In the genomic region with DNA sequence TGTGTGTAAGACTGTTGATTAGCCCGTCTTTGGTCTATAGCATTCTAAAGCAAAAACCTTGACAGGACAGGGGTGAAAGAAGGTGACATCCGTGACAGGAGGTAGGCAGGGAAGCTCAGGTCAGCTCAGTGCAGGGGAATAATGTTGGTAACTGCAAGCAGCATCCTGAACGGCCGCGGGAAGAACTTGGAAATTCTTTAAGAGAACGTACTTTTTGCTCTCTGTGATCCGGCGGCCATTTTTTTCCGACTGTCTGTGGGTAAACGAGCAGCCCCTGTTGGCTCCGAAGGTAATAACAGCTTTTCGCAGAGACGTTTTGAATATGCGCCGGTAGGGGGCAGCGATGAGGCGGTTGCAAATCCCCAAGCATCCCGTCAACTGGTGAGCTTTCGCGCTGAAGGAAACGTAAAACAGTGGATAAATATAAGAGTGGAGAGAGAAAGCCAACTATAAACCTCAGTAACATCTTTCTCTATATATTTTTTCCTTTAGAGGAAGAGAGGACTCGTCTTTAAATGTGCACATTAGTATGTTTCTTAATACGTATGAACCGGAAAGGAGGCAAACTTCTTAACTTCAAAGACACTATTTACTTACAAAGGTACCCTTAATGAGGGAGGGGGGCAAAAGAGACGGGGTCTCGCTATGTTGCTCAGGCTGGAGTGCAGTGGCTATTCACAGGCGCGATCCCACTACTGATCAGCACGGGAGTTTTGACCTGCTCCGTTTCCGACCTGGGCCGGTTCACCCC, we compare ENCODE assay signal across 8 cellular contexts. TPM values are rescaled to one million over a fixed set of nuclear protein-coding genes. Genes with fewer than 3 reads are reported as not detected.
DNase-seq lines count a peak whose midpoint lies in the region; ATAC-seq and TF ChIP-seq lines count a peak whose summit lies in the region.

No MANE protein-coding gene starts in this region.

- H3K9me3 ChIP-seq in left ventricle myocardium inferior (replicated peaks) (no peaks in the 10 kb centered on the region), upper lobe of right lung (no peaks in the 10 kb centered on the region)

- H3K36me3 ChIP-seq in left ventricle myocardium inferior: no peaks in the 10 kb centered on the region
- H3K36me3 ChIP-seq in upper lobe of right lung: no peaks in the 10 kb centered on the region

- H3K36me3 Mint-ChIP-seq in progenitor cell of endocrine pancreas (ENCODE audit: insufficient read depth): no peaks in the 10 kb centered on the region

- no peaks in the 10 kb centered on the region for H3K4me1 Mint-ChIP-seq in progenitor cell of endocrine pancreas (ENCODE audit: low read depth)

- no peak overlapping the region for H3K4me3 Mint-ChIP-seq in progenitor cell of endocrine pancreas (ENCODE audit: low read depth)

- peaks cover 38% of the 10 kb centered on the region for H3K4me1 ChIP-seq in left ventricle myocardium inferior
- peaks cover 14% of the 10 kb centered on the region for H3K4me1 ChIP-seq in upper lobe of right lung

- H3K27me3 ChIP-seq in left ventricle myocardium inferior (ENCODE audit: low read depth) (no peaks in the 10 kb centered on the region), upper lobe of right lung (no peaks in the 10 kb centered on the region)

- no peaks in the 10 kb centered on the region for H3K27me3 Mint-ChIP-seq in progenitor cell of endocrine pancreas

- H3K27ac ChIP-seq in left ventricle myocardium inferior (replicated peaks): peak overlapping the region; percentile 99
- peak overlapping the region; percentile 97 for H3K27ac ChIP-seq in upper lobe of right lung

- H3K27ac Mint-ChIP-seq in progenitor cell of endocrine pancreas: no peak overlapping the region

- ATAC-seq in HG02588 (IDR thresholded peaks at IDR 0.05; ENCODE audit: unreplicated experiment): peak; percentile 24
- peak; percentile 85 for ATAC-seq in upper lobe of right lung

- H3K9me3 Mint-ChIP-seq in progenitor cell of endocrine pancreas (ENCODE audit: low read depth): no peaks in the 10 kb centered on the region

- DNase-seq in ELF-1 (ENCODE audit: low read depth, low spot score): peak; percentile 99
- DNase-seq in NCI-H1436 (lab: John Stamatoyannopoulos, UW): peak; percentile 50
- DNase-seq in SW480 (ENCODE audit: low spot score): peak; percentile 82
- DNase-seq in amniotic stem cell (lab: John Stamatoyannopoulos, UW): peak; percentile 61
- peak; percentile 81 for DNase-seq in left ventricle myocardium inferior
- peak; percentile 72 for DNase-seq in progenitor cell of endocrine pancreas (ENCODE audit: low spot score, unreplicated experiment)
- peak; percentile 84 for DNase-seq in upper lobe of right lung

- H3K4me3 ChIP-seq in left ventricle myocardium inferior: peak overlapping the region; percentile 81
- peak overlapping the region; percentile 58 for H3K4me3 ChIP-seq in upper lobe of right lung

- intact Hi-C loops in left ventricle myocardium inferior (cut with micrococcal nuclease): loop anchor here (10.0 kb wide), 1 partner anchor 243 kb away; no protein-coding TSS in a partner anchor
- intact Hi-C loops in upper lobe of right lung (cut with DNase I): loop anchor here (10.0 kb wide), 1 partner anchor 243 kb away; no protein-coding TSS in a partner anchor

- TF ChIP-seq CTCF in left ventricle myocardium inferior (IDR thresholded peaks at IDR 0.05; ENCODE audit: borderline replicate concordance) (peak; percentile 100), progenitor cell of endocrine pancreas (IDR thresholded peaks at IDR 0.05; ENCODE audit: unreplicated experiment) (peak; percentile 100), upper lobe of right lung (IDR thresholded peaks at IDR 0.05) (peak; percentile 100)

RNA-seq across cellular contexts. Expression of a gene that starts 9.5 kb away (rescaled TPM):
- total RNA-seq in left ventricle myocardium inferior (52.7 TPM), progenitor cell of endocrine pancreas (86.1 and 86.8 TPM in 2 replicates), upper lobe of right lung (57.4 TPM)

RNA-seq across cellular contexts. Expression of a gene that starts 30.8 kb away (rescaled TPM):
- total RNA-seq in left ventricle myocardium inferior: 24.4 TPM
- 49.8 and 49.9 TPM in 2 replicates for total RNA-seq in progenitor cell of endocrine pancreas
- 61.5 TPM for total RNA-seq in upper lobe of right lung

Comparison
In these comparisons a context has a peak if more than half of its experiments do, and no peak if none do; other contexts are left out.
1. Peak in every context shown above with its lines: DNase-seq, ATAC-seq, H3K4me3 ChIP-seq and H3K27ac ChIP-seq.